30 cellular contexts compared by ENCODE assay signal in the genomic region with DNA sequence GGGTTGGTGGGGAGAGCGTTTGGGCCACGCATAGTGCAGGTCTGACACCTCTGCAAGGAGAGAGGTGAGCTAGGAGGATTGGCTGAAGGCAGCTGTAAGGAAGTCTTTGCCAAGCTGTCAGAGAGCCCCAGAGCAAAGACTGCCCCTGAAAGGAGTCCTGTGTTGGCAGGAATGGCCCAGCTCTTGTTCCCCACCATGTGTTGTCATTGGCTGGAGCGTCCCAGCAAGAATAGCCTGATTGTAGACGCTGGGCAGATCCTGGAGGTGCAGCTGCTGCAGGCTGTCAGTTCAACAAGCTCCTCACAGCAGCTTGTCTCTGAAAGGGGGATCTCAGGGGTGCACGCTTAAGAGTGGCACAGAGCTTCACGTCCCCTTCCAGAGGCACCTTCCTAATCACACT.
"Had no signal": no experiment of that assay in that cellular context is flagged by ENCODE, and none has a peak within 500 bp of the region (broad histone marks: within the 10 kb centered on the region; RNA-seq: fewer than 3 reads in every experiment).

No MANE protein-coding gene starts in this region.

- H3K4me3 Mint-ChIP-seq: activated CD8-positive, alpha-beta T cell treated with anti-CD3 and anti-CD28 coated beads, Interleukin-2, amount 10 ng/mL, durations not matched to agents 7 days and 5 days; activated naive CD8-positive, alpha-beta T cell; activated T-helper 1 cell treated with anti-CD3 and anti-CD28 coated beads, Interleukin-12 subunit alpha, Interleukin-12 subunit beta, Interleukin-2, Interleukin-4 antibody, amounts not matched to agents 30 ng/mL and 10 ng/mL and 1 ng/mL, durations not matched to agents 14 hours and 24 hours and 36 hours; T-helper 2 cell treated with Interferon-gamma antibody and Interleukin-4, amounts not matched to agents 5 μg/mL and 100 μg/mL, for 36 hours; WTC11 had no signal

- H3K4me1 ChIP-seq: breast epithelium had no signal

- H3K9me3 ChIP-seq: breast epithelium had no signal

- DNase-seq: activated CD4-positive, alpha-beta T cell treated with anti-CD3 and anti-CD28 coated beads for 48 hours; activated CD4-positive, alpha-beta T cell treated with anti-CD3 and anti-CD28 coated beads, Interleukin-2, amount 50 U/mL, for 4 hours; activated CD4-positive, CD25-positive, alpha-beta regulatory T cell treated with anti-CD3 and anti-CD28 coated beads, Interleukin-2, amount 50 U/mL, for 72 hours; activated CD8-positive, alpha-beta memory T cell treated with anti-CD3 and anti-CD28 coated beads, Interleukin-2, amount 50 U/mL, for 48 hours; activated CD8-positive, alpha-beta T cell treated with anti-CD3 and anti-CD28 coated beads, Interleukin-2, amount 10 ng/mL, durations not matched to agents 7 days and 5 days; activated effector memory CD4-positive, alpha-beta T cell treated with Interleukin-2 at 50 U/mL for 16 hours; activated naive CD4-positive, alpha-beta T cell; activated T-cell treated with anti-CD3 and anti-CD28 coated beads, Interleukin-2, amount 50 U/mL, for 1 hour; IMR-90; Kasumi-1; KBM-7; NCI-H1048; NCI-H146; NCI-H187 treated with DMSO at 0.1 percent for 48 hours; NCI-H2081 treated with DMSO at 0.1 percent for 48 hours; NCI-H226; NCI-H510A; NCI-H526 treated with DMSO at 0.1 percent for 48 hours; NCI-H82; OCI-M1; RPMI8226; SW 1271 had no signal

- H3K27me3 ChIP-seq: breast epithelium had no signal

- H3K9me3 Mint-ChIP-seq: activated T-helper 1 cell treated with anti-CD3 and anti-CD28 coated beads, Interleukin-12 subunit alpha, Interleukin-12 subunit beta, Interleukin-2, Interleukin-4 antibody, amounts not matched to agents 30 ng/mL and 10 ng/mL and 1 ng/mL, durations not matched to agents 14 hours and 24 hours and 36 hours; T-helper 2 cell treated with Interferon-gamma antibody and Interleukin-4, amounts not matched to agents 5 μg/mL and 100 μg/mL, for 36 hours; WTC11 had no signal

- ATAC-seq: activated CD8-positive, alpha-beta T cell treated with anti-CD3 and anti-CD28 coated beads, Interleukin-2, amount 10 ng/mL, durations not matched to agents 7 days and 5 days; Panc1; Right ventricle myocardium inferior; SK-N-SH treated with all-trans-retinoic acid at 6 μM for 48 hours; WTC11 had no signal

- H3K27ac Mint-ChIP-seq: activated CD8-positive, alpha-beta T cell treated with anti-CD3 and anti-CD28 coated beads, Interleukin-2, amount 10 ng/mL, durations not matched to agents 7 days and 5 days; activated naive CD8-positive, alpha-beta T cell; activated T-helper 1 cell treated with anti-CD3 and anti-CD28 coated beads, Interleukin-12 subunit alpha, Interleukin-12 subunit beta, Interleukin-2, Interleukin-4 antibody, amounts not matched to agents 30 ng/mL and 10 ng/mL and 1 ng/mL, durations not matched to agents 14 hours and 24 hours and 36 hours; T-helper 2 cell treated with Interferon-gamma antibody and Interleukin-4, amounts not matched to agents 5 μg/mL and 100 μg/mL, for 36 hours; WTC11 had no signal

- H3K36me3 ChIP-seq: breast epithelium had no signal

- H3K36me3 Mint-ChIP-seq: activated naive CD8-positive, alpha-beta T cell had no signal

- H3K4me3 ChIP-seq: breast epithelium had no signal

- H3K27ac ChIP-seq: breast epithelium had no signal
